8 cellular contexts compared by ENCODE assay signal in the genomic region with DNA sequence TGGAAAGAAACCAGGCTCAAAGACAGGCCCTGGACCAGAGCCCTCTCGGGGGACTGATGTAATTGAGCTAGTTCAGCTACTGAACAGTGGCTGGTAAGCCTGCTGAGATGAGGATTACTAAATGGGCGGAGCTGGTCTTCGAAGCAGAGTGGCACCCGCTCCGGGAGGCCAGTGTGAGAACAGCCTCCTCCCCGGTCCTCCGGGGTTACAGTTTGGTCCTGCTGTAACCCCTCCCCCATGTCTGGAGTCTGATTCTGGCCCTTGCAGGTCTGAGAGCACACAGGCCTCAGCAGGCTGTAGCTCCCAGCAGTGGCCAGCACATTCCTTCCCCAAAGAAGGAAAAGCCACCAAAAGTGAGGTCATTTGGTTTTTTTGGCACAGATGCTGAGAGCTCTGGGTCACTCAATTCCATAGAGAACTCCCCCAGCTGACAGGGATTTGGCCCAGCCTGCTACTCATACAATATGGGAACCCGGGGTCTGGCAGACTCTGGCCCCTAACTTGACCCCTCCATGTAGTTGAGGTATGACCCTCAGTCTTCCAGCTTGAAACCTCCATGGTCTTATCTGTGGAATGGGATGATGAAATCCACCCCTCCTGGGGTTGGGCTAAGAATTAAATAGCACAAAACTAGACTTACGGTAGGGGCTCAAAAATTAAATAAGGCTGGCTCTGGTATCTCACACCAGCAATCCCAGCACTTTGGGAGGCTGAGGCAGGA. TPM values are rescaled to one million over a fixed set of nuclear protein-coding genes. Genes with fewer than 3 reads are reported as not detected.
A peak's percentile ranks its signal among the peaks of the same experiment; 100 is the strongest.
DNase-seq lines count a peak whose midpoint lies in the region; ATAC-seq, FAIRE-seq and TF ChIP-seq lines count a peak whose summit lies in the region.

No MANE protein-coding gene starts in this region.

- H3K36me3 ChIP-seq in kidney epithelial cell (ENCODE audit: control insufficient read depth, insufficient read depth, low read length) (no peaks in the 10 kb centered on the region), stomach smooth muscle (ENCODE audit: control insufficient read depth in 2 of 2, insufficient read depth in 2 of 2, low read length in 2 of 2) (peaks cover 6 to 19% of the 10 kb centered on the region in 2 donors)

- H3K9me3 ChIP-seq in stomach smooth muscle (ENCODE audit: control insufficient read depth in 2 of 2, low read length in 2 of 2): no peaks in the 10 kb centered on the region

- in situ Hi-C loops in astrocyte of the spinal cord (cut with HindIII; ENCODE audit: low sequenced_read_pairs): no loop called here

- no peak overlapping the region for H3K4me3 ChIP-seq in astrocyte of the spinal cord (ENCODE audit: low read depth, low read length)
- H3K4me3 ChIP-seq in kidney epithelial cell (ENCODE audit: low read depth, low read length): no peak overlapping the region
- peak overlapping the region in 1 of 2 donors; percentile 61 for H3K4me3 ChIP-seq in stomach smooth muscle (ENCODE audit: low read length in 2 of 2)

- H3K27me3 ChIP-seq in kidney epithelial cell (ENCODE audit: control insufficient read depth, insufficient read depth, low read length) (no peaks in the 10 kb centered on the region), stomach smooth muscle (ENCODE audit: control insufficient read depth in 1 of 2, insufficient read depth in 2 of 2, low read length in 2 of 2) (no peaks in the 10 kb centered on the region)

- H3K27ac ChIP-seq in stomach smooth muscle (ENCODE audit: low read length): peak overlapping the region; percentile 97

- no peak for ATAC-seq in HG03439 (IDR thresholded peaks at IDR 0.05; ENCODE audit: unreplicated experiment)
- no peak for ATAC-seq in GM21515 (IDR thresholded peaks at IDR 0.05; ENCODE audit: unreplicated experiment)

- FAIRE-seq in HTR-8/SVneo (lab: Jason Lieb, UNC): peak; percentile 97

- H3K9ac ChIP-seq in stomach smooth muscle (ENCODE audit: low read length in 2 of 2): peak overlapping the region; percentile 80 to 87

- TF ChIP-seq CTCF in astrocyte of the spinal cord (IDR thresholded peaks at IDR 0.05; ENCODE audit: low read depth, low read length) (no peak), kidney epithelial cell (IDR thresholded peaks at IDR 0.05; ENCODE audit: insufficient read depth, low read length, poor library complexity, severe bottlenecking) (no peak)

- DNase-seq in HTR-8/SVneo (ENCODE audit: insufficient read length, low spot score): peak; percentile 96
- peak; percentile 99 for DNase-seq in astrocyte of the spinal cord (ENCODE audit: low read depth, low spot score)
- peak; percentile 98 for DNase-seq in kidney epithelial cell (ENCODE audit: low read depth)
- no peak for DNase-seq in NCI-H187 (lab: John Stamatoyannopoulos, UW)
- no peak for DNase-seq in NCI-H526 treated with DMSO at 0.1 percent for 48 hours (lab: John Stamatoyannopoulos, UW)

- peaks cover 98% of the 10 kb centered on the region for H3K4me1 ChIP-seq in stomach smooth muscle (ENCODE audit: control insufficient read depth, insufficient read depth, low read length)

RNA-seq across cellular contexts. Expression of a gene that starts 39.0 kb away (rescaled TPM):
- total RNA-seq in kidney epithelial cell: 627 and 715 TPM in 2 replicates

Comparison
In these comparisons a context has a peak if more than half of its experiments do, and no peak if none do; other contexts are left out.
1. DNase-seq: peak in HTR-8/SVneo (single experiment), astrocyte of the spinal cord (single experiment) and kidney epithelial cell (single experiment); none in NCI-H187 (0 of 2) and NCI-H526 treated with DMSO at 0.1 percent for 48 hours (single experiment).